In the genomic region with DNA sequence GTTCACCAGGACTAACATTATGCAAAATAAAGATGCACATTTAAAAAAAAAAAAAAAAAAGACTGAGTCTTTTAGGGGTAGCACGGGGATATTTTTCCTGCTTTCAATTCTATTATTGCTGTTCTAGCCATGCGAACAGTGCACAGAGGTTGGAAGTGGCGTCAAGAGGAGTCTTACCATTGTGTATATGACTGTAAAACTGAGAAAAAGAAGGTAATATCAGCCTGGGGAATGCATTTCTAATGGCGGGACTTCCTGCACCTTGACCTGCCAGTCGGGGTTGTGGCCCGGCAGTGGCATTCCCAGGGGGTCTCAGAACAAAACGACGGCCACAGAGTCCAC, we compare ENCODE assay signal across 9 cellular contexts. TPM values are rescaled to one million over a fixed set of nuclear protein-coding genes. Genes with fewer than 3 reads are reported as not detected.
DNase-seq lines count a peak whose midpoint lies in the region; ATAC-seq and TF ChIP-seq lines count a peak whose summit lies in the region.
"Had no signal": no experiment of that assay in that cellular context is flagged by ENCODE, and none has a peak within 500 bp of the region (broad histone marks: within the 10 kb centered on the region; RNA-seq: fewer than 3 reads in every experiment).

No MANE protein-coding gene starts in this region.

- H3K36me3 ChIP-seq in A673 (ENCODE audit: insufficient read depth, low read length, poor library complexity, severe bottlenecking) (no peaks in the 10 kb centered on the region), H7 (replicated peaks; ENCODE audit: control insufficient read depth, insufficient read depth, low read length) (no peaks in the 10 kb centered on the region), adrenal gland (replicated peaks in 1 of 2) (no peaks in the 10 kb centered on the region)

- peak overlapping the region; percentile 50 for H3K4me3 ChIP-seq in A673 (ENCODE audit: low read depth, low read length, poor library complexity, severe bottlenecking)
- H3K4me3 ChIP-seq in H7 (ENCODE audit: insufficient read depth, low read depth, low read length) = peak overlapping the region; percentile 43; the same call in 1 of the 2 replicates
- H3K4me3 ChIP-seq in adrenal gland = peak overlapping the region in 1 of 4 donors; percentile 54
- H3K4me3 ChIP-seq: K562 had no signal

- no peak overlapping the region for H3K27ac Mint-ChIP-seq in dendritic cell treated with granulocyte-macrophage colony-stimulating factor and Interleukin-4, amounts not matched to agents 40 ng/mL and 50 ng/mL, for 4 days
- H3K27ac Mint-ChIP-seq in nephron = no peak overlapping the region

- CTCF ChIA-PET in A673 (lab: Charles Lee) = no interaction called here

- intact Hi-C loops in A673 (cut with micrococcal nuclease; ENCODE audit: unreplicated experiment) (no loop called here), adrenal gland (cut with DNase I) (no loop called here)
- intact Hi-C loops in dendritic cell treated with granulocyte-macrophage colony-stimulating factor and Interleukin-4, amounts not matched to agents 40 ng/mL and 50 ng/mL, for 4 days (cut with micrococcal nuclease) = no loop called here

- H3K4me3 Mint-ChIP-seq in dendritic cell treated with granulocyte-macrophage colony-stimulating factor and Interleukin-4, amounts not matched to agents 40 ng/mL and 50 ng/mL, for 4 days = peak overlapping the region; percentile 78
- peak overlapping the region; percentile 75 to 78 (median 77) for H3K4me3 Mint-ChIP-seq in nephron

- no peaks in the 10 kb centered on the region for H3K9me3 Mint-ChIP-seq in dendritic cell treated with granulocyte-macrophage colony-stimulating factor and Interleukin-4, amounts not matched to agents 40 ng/mL and 50 ng/mL, for 4 days
- H3K9me3 Mint-ChIP-seq in nephron = peaks cover 16% of the 10 kb centered on the region

- peaks cover 26% of the 10 kb centered on the region for H3K4me1 ChIP-seq in A673 (ENCODE audit: insufficient read depth, low read length, poor library complexity, severe bottlenecking)
- peaks cover 0 to 13% of the 10 kb centered on the region in 2 donors for H3K4me1 ChIP-seq in adrenal gland (replicated peaks in 1 of 2)

- TF ChIP-seq CTCF in A673 (conservative IDR thresholded peaks at IDR 0.05; ENCODE audit: low read depth, low read length) (no peak), nephron (IDR thresholded peaks at IDR 0.05; ENCODE audit: unreplicated experiment in 3 of 3) (no peak), adrenal gland (IDR thresholded peaks at IDR 0.05) (no peak), GM20000 (IDR thresholded peaks at IDR 0.05; ENCODE audit: extremely low read depth, missing control alignments) (no peak)

- no peaks in the 10 kb centered on the region for H3K36me3 Mint-ChIP-seq in dendritic cell treated with granulocyte-macrophage colony-stimulating factor and Interleukin-4, amounts not matched to agents 40 ng/mL and 50 ng/mL, for 4 days (ENCODE audit: low read depth)
- H3K36me3 Mint-ChIP-seq in nephron (ENCODE audit: low read depth) = no peaks in the 10 kb centered on the region

- H3K27me3 ChIP-seq in A673 (replicated peaks; ENCODE audit: insufficient read depth, low read depth, low read length, poor library complexity) (no peaks in the 10 kb centered on the region), H7 (ENCODE audit: control insufficient read depth, insufficient read depth, low read length) (peaks cover 98% of the 10 kb centered on the region), adrenal gland (peaks cover 89% of the 10 kb centered on the region)

- no peak for TF ChIP-seq POLR2A in adrenal gland (IDR thresholded peaks at IDR 0.05)

- H3K4me1 Mint-ChIP-seq in dendritic cell treated with granulocyte-macrophage colony-stimulating factor and Interleukin-4, amounts not matched to agents 40 ng/mL and 50 ng/mL, for 4 days (ENCODE audit: low read depth) = peaks cover 34% of the 10 kb centered on the region
- H3K4me1 Mint-ChIP-seq in nephron = peaks cover 35% of the 10 kb centered on the region

- peaks cover 88% of the 10 kb centered on the region for H3K27me3 Mint-ChIP-seq in dendritic cell treated with granulocyte-macrophage colony-stimulating factor and Interleukin-4, amounts not matched to agents 40 ng/mL and 50 ng/mL, for 4 days
- H3K27me3 Mint-ChIP-seq in nephron (ENCODE audit: low read depth) = peaks cover 100% of the 10 kb centered on the region

- H3K27ac ChIP-seq in A673 (ENCODE audit: low read depth, low read length, poor library complexity, severe bottlenecking) = peak overlapping the region; percentile 68
- H3K27ac ChIP-seq in adrenal gland = no peak overlapping the region

- ATAC-seq in HG03139 (IDR thresholded peaks at IDR 0.05; ENCODE audit: unreplicated experiment) = no peak
- ATAC-seq: K562 had no signal

- POLR2A ChIA-PET in A673 (lab: Charles Lee; ENCODE audit: low non-redundant PET) = no interaction called here

- no peaks in the 10 kb centered on the region for H3K9me3 ChIP-seq in A673 (ENCODE audit: low read depth, low read length, poor library complexity, severe bottlenecking)
- H3K9me3 ChIP-seq in adrenal gland (replicated peaks in 1 of 3) = no peaks in the 10 kb centered on the region

- BruUV-seq in A673 (replicated peaks; lab: Mats Ljungman, UMichigan) = TSS peak; percentile 82

- DNase-seq in A673 (ENCODE audit: low spot score) = no peak
- no peak for DNase-seq in H7
- DNase-seq in adrenal gland = no peak
- DNase-seq in GM20000 (ENCODE audit: low spot score) = no peak
- DNase-seq in NOMO-1 treated with DMSO at 0.1 percent for 48 hours (lab: John Stamatoyannopoulos, UW; ENCODE audit: unreplicated experiment) = no peak

- 15 to 29% (median 20%) methylated on average over 6 to 8 of the region's 8 CpGs for WGBS in adrenal gland, 4 donors

RNA-seq across cellular contexts. Expression of gene VAX2, which starts 13.2 kb away (rescaled TPM):
- total RNA-seq in A673 (2021) (8.2 and 11.6 TPM in 2 replicates), adrenal gland (1 to 10 TPM in 3 of 8 donors, under 1 TPM in 3, not detected in 2; 0.35 to 4.9 (median 0.93) TPM)
- total RNA-seq in H7 (2014; rRNA removed; shearing (Covaris generic)) = not detected in 2 replicates
- polyA plus RNA-seq in adrenal gland = 1 to 10 TPM in 2 of 3 donors, not detected in 1; 2.5 to 3.0 TPM
- total RNA-seq: K562 had no signal
- polyA plus RNA-seq: K562 had no signal

RNA-seq across cellular contexts. Expression of gene ATP6V1B1, which starts 48.5 kb away (rescaled TPM):
- 6.4 and 6.5 TPM in 2 replicates for total RNA-seq in A673 (2021)
- 0.14 TPM in 1 of 2 replicates, not detected in the other for total RNA-seq in H7 (2014; rRNA removed; shearing (Covaris generic))
- total RNA-seq in adrenal gland = 1 to 10 TPM in 1 of 8 donors, under 1 TPM in 4, not detected in 3; 0.14 to 1.3 (median 0.58) TPM
- 1 to 10 TPM in 2 of 3 donors, under 1 TPM in 1; 0.27 to 4.6 (median 1.9) TPM for polyA plus RNA-seq in adrenal gland
- total RNA-seq: K562 had no signal
- polyA plus RNA-seq: K562 had no signal

RNA-seq across cellular contexts. Expression of gene CD207, which starts 51.6 kb away (rescaled TPM):
- total RNA-seq in A673 (2021) (1.1 and 2.4 TPM in 2 replicates), adrenal gland (not detected)
- total RNA-seq in H7 (2014; rRNA removed; shearing (Covaris generic)) = not detected in 2 replicates
- under 1 TPM in 2 of 3 donors, not detected in 1; 0.07 to 0.10 TPM for polyA plus RNA-seq in adrenal gland
- total RNA-seq: K562 had no signal
- polyA plus RNA-seq: K562 had no signal
